In the genomic region with DNA sequence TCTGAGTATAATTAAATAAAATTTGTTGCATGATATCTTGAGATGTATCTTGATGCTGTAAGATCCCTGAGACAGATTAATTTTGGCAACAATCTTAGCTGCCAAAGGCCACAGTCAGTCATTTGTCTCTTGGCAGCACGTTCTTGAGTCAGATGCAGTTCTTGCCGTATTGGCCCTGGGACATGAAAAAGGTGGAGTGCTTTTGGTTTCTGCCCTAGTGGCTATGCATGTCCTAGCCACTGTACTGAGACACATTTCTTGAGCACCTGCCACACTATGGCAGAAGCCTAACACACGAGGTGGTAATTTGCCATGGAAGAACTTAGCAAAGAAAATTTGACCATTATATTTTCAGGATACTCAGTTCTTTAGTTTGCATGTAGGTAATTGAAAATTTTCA, we compare ENCODE assay signal across 21 cellular contexts. TPM values are rescaled to one million over a fixed set of nuclear protein-coding genes. Genes with fewer than 3 reads are reported as not detected.
DNase-seq lines count a peak whose midpoint lies in the region; ATAC-seq and TF ChIP-seq lines count a peak whose summit lies in the region.
"Had no signal": no experiment of that assay in that cellular context is flagged by ENCODE, and none has a peak within 500 bp of the region (broad histone marks: within the 10 kb centered on the region; RNA-seq: fewer than 3 reads in every experiment).

No MANE protein-coding gene starts in this region.

- DNase-seq in MCF 10A (ENCODE audit: unreplicated experiment): peak; percentile 23
- DNase-seq in mammary epithelial cell: no peak
- no peak for DNase-seq in fibroblast of pulmonary artery (ENCODE audit: low read depth)
- DNase-seq in aorta: no peak
- no peak for DNase-seq in effector memory CD4-positive, alpha-beta T cell
- no peak for DNase-seq in KBM-7
- DNase-seq: activated CD4-positive, alpha-beta T cell treated with anti-CD3 and anti-CD28 coated beads for 1 hour; CD4-positive, alpha-beta T cell; kidney; midbrain; NCI-H1436; NCI-H2227 treated with DMSO at 0.1 percent for 48 hours; occipital lobe; Right ventricle myocardium superior; trophoblast cell had no signal

- H3K9ac ChIP-seq in mammary epithelial cell (ENCODE audit: insufficient read depth, low read length): no peak overlapping the region

- H3K9me3 Mint-ChIP-seq in MCF 10A (ENCODE audit: unreplicated experiment): no peaks in the 10 kb centered on the region
- H3K9me3 Mint-ChIP-seq: CD4-positive, alpha-beta T cell; stimulated activated effector memory CD8-positive, alpha-beta T cell treated with anti-CD3 and anti-CD28 coated beads, Interleukin-12 subunit alpha, Interleukin-12 subunit beta, amount 100 ng/mL, for 72 hours had no signal

- H3K27ac ChIP-seq in mammary epithelial cell (ENCODE audit: insufficient read depth, low read depth, low read length): no peak overlapping the region
- peak overlapping the region; percentile 87 for H3K27ac ChIP-seq in VCaP
- H3K27ac ChIP-seq in aorta (ENCODE audit: low read depth in 1 of 2, low read length in 2 of 2): no peak overlapping the region
- no peak overlapping the region for H3K27ac ChIP-seq in effector memory CD4-positive, alpha-beta T cell (ENCODE audit: insufficient read depth, low read length, poor library complexity, severe bottlenecking)
- H3K27ac ChIP-seq: ascending aorta, hepatocyte had no signal

- no peak overlapping the region for H3K4me2 ChIP-seq in mammary epithelial cell (ENCODE audit: insufficient read depth, low read depth, low read length)
- H3K4me2 ChIP-seq: hepatocyte had no signal

- in situ Hi-C loops in mammary epithelial cell (cut with MboI; ENCODE audit: low sequenced_read_pairs in 2 of 2) (no loop called here), KBM-7 (cut with MboI; ENCODE audit: low pct_unique_long_range_greater_than_20kb, low sequenced_read_pairs) (no loop called here)

- H3K4me3 ChIP-seq in mammary epithelial cell (replicated peaks in 1 of 3; ENCODE audit: insufficient read depth in 1 of 3, low read depth in 2 of 3, low read length in 3 of 3): no peak overlapping the region
- no peak overlapping the region for H3K4me3 ChIP-seq in fibroblast of pulmonary artery (replicated peaks; ENCODE audit: low read depth, low read length)
- H3K4me3 ChIP-seq in aorta (ENCODE audit: low read length in 2 of 2): no peak overlapping the region
- no peak overlapping the region for H3K4me3 ChIP-seq in effector memory CD4-positive, alpha-beta T cell (ENCODE audit: insufficient read depth, low read depth, low read length, poor library complexity, severe bottlenecking)
- H3K4me3 ChIP-seq: ascending aorta, hepatocyte, K562 had no signal

- no peaks in the 10 kb centered on the region for H3K4me1 Mint-ChIP-seq in MCF 10A (ENCODE audit: insufficient read depth, unreplicated experiment)

- ATAC-seq in aorta (ENCODE audit: low FRiP score) (peak; percentile 48), esophagus mucosa (no peak)
- ATAC-seq: K562; stimulated activated effector memory CD8-positive, alpha-beta T cell treated with anti-CD3 and anti-CD28 coated beads, Interleukin-12 subunit alpha, Interleukin-12 subunit beta, amount 100 ng/mL, for 72 hours had no signal

- POLR2A ChIA-PET in MCF 10A (lab: Yijun Ruan, JAX): no interaction called here

- H3K9me3 ChIP-seq in mammary epithelial cell (replicated peaks; ENCODE audit: insufficient read depth, low read length) (no peaks in the 10 kb centered on the region), aorta (ENCODE audit: control insufficient read depth, low read length) (no peaks in the 10 kb centered on the region)
- no peaks in the 10 kb centered on the region for H3K9me3 ChIP-seq in effector memory CD4-positive, alpha-beta T cell (ENCODE audit: control insufficient read depth, low read length)
- H3K9me3 ChIP-seq: ascending aorta had no signal

- H2AFZ ChIP-seq in mammary epithelial cell (ENCODE audit: low read depth, low read length): no peak overlapping the region
- H2AFZ ChIP-seq: hepatocyte had no signal

- no peak overlapping the region for H3K27ac Mint-ChIP-seq in MCF 10A (ENCODE audit: low read depth, unreplicated experiment)
- H3K27ac Mint-ChIP-seq: CD4-positive, alpha-beta T cell; stimulated activated effector memory CD8-positive, alpha-beta T cell treated with anti-CD3 and anti-CD28 coated beads, Interleukin-12 subunit alpha, Interleukin-12 subunit beta, amount 100 ng/mL, for 72 hours had no signal

- dilution Hi-C loops in mammary epithelial cell (cut with HindIII; ENCODE audit: low sequenced_read_pairs): no loop called here

- H3K27me3 Mint-ChIP-seq in MCF 10A (ENCODE audit: insufficient read depth, unreplicated experiment): no peaks in the 10 kb centered on the region
- H3K27me3 Mint-ChIP-seq: CD4-positive, alpha-beta T cell had no signal

- H3K4me1 ChIP-seq in mammary epithelial cell (ENCODE audit: insufficient read depth, low read length) (no peaks in the 10 kb centered on the region), aorta (ENCODE audit: control insufficient read depth in 1 of 2, insufficient read depth in 2 of 2, low read length in 2 of 2) (peaks cover 0 to 3% of the 10 kb centered on the region in 2 donors)
- no peaks in the 10 kb centered on the region for H3K4me1 ChIP-seq in effector memory CD4-positive, alpha-beta T cell (ENCODE audit: control insufficient read depth, insufficient read depth, low read length, poor library complexity, severe bottlenecking)

- no peaks in the 10 kb centered on the region for H4K20me1 ChIP-seq in mammary epithelial cell (ENCODE audit: insufficient read depth, low read length)

- H3K4me3 Mint-ChIP-seq in MCF 10A (ENCODE audit: unreplicated experiment): no peak overlapping the region
- H3K4me3 Mint-ChIP-seq: CD4-positive, alpha-beta T cell; stimulated activated effector memory CD8-positive, alpha-beta T cell treated with anti-CD3 and anti-CD28 coated beads, Interleukin-12 subunit alpha, Interleukin-12 subunit beta, amount 100 ng/mL, for 72 hours had no signal

- CTCF ChIA-PET in MCF 10A (lab: Yijun Ruan, JAX): no interaction called here
- CTCF ChIA-PET in mammary epithelial cell (lab: Charles Lee; ENCODE audit: low non-redundant PET): no interaction called here

- H3K36me3 ChIP-seq in mammary epithelial cell (ENCODE audit: insufficient read depth, low read length) (peaks cover 43% of the 10 kb centered on the region), aorta (ENCODE audit: control insufficient read depth in 1 of 2, insufficient read depth in 2 of 2, low read length in 1 of 2) (peaks cover 3 to 7% of the 10 kb centered on the region in 2 donors)
- peaks cover 74% of the 10 kb centered on the region for H3K36me3 ChIP-seq in effector memory CD4-positive, alpha-beta T cell (ENCODE audit: control insufficient read depth, insufficient read depth, low read length)

- TF ChIP-seq CTCF in MCF 10A (IDR thresholded peaks at IDR 0.05; ENCODE audit: unreplicated experiment) (no peak), mammary epithelial cell (conservative IDR thresholded peaks at IDR 0.05 in 1 of 2, IDR thresholded peaks at IDR 0.05 in 1 of 2; ENCODE audit: extremely low read depth in 1 of 2, insufficient read depth in 1 of 2, low read depth in 1 of 2, low read length in 2 of 2) (peak in 1 of 2 donors; percentile 25), VCaP (conservative IDR thresholded peaks at IDR 0.05) (peak; percentile 48; the same call in 1 of the 2 replicates), fibroblast of pulmonary artery (IDR thresholded peaks at IDR 0.05; ENCODE audit: low read length, missing control alignments) (peak; percentile 4)

- H3K27me3 ChIP-seq in mammary epithelial cell (ENCODE audit: insufficient read depth, low read length) (no peaks in the 10 kb centered on the region), aorta (ENCODE audit: control insufficient read depth in 1 of 2, insufficient read depth in 2 of 2, low read length in 1 of 2) (no peaks in the 10 kb centered on the region)
- H3K27me3 ChIP-seq in effector memory CD4-positive, alpha-beta T cell (replicated peaks; ENCODE audit: control insufficient read depth, insufficient read depth, low read length, poor library complexity, severe bottlenecking): no peaks in the 10 kb centered on the region
- H3K27me3 ChIP-seq: ascending aorta, hepatocyte had no signal

- peaks cover 48% of the 10 kb centered on the region for H3K79me2 ChIP-seq in mammary epithelial cell (ENCODE audit: insufficient read depth, low read length)
- H3K79me2 ChIP-seq: hepatocyte had no signal

- no TSS peak for BruUV-seq in MCF 10A (replicated peaks; lab: Mats Ljungman, UMichigan)
- no TSS peak for BruUV-seq in mammary epithelial cell (replicated peaks; lab: Mats Ljungman, UMichigan)

- 49% methylated on average over 3 of the region's 3 CpGs for WGBS in mammary epithelial cell (ENCODE audit: low coverage, missing lambda C conversion rate)
- 14 to 17% methylated on average over 3 of the region's 3 CpGs for WGBS in aorta, 2 donors

- H3K36me3 Mint-ChIP-seq in MCF 10A (ENCODE audit: insufficient read depth, unreplicated experiment): peaks cover 87% of the 10 kb centered on the region

- intact Hi-C loops in MCF 10A (cut with micrococcal nuclease) (no loop called here), mammary epithelial cell (cut with micrococcal nuclease) (no loop called here), aorta (cut with DNase I) (no loop called here)

RNA-seq across cellular contexts. Expression of gene PHF2, which starts 45.0 kb away (rescaled TPM):
- total RNA-seq in MCF 10A (2022) (18.9 and 21.7 TPM in 2 replicates), mammary epithelial cell (10 to 100 TPM; 11.0 to 13.6 TPM), aorta (10 to 100 TPM; 29.2 to 32.4 TPM), esophagus mucosa (12.1 TPM)
- polyA plus RNA-seq in mammary epithelial cell (5.9 TPM), aorta (10 to 100 TPM; 10.3 to 26.7 TPM)
- polyA minus RNA-seq in mammary epithelial cell: 8.9 TPM
